16 cellular contexts compared by ENCODE assay signal in genomic region chr12:29043069-29043468, GRCh38.
A peak's percentile ranks its signal among the peaks of the same experiment; 100 is the strongest.
DNase-seq lines count a peak whose midpoint lies in the region; TF ChIP-seq lines count a peak whose summit lies in the region.
"Had no signal": no experiment of that assay in that cellular context is flagged by ENCODE, and none has a peak within 500 bp of the region (broad histone marks: within the 10 kb centered on the region; RNA-seq: fewer than 3 reads in every experiment).

No MANE protein-coding gene starts in this region.

- H3K4me1 ChIP-seq in ACC112 (ENCODE audit: control insufficient read depth, insufficient read depth, low read length, unreplicated experiment): peaks cover 22% of the 10 kb centered on the region

- no peaks in the 10 kb centered on the region for H3K9me3 Mint-ChIP-seq in activated T-helper 2 cell treated with anti-CD3 and anti-CD28 coated beads, Interferon-gamma antibody, Interleukin-2, Interleukin-4, amounts not matched to agents 10 μg/mL and 5 μg/mL and 100 μg/mL, durations not matched to agents 14 hours and 24 hours and 36 hours
- H3K9me3 Mint-ChIP-seq: activated T-helper 1 cell treated with anti-CD3 and anti-CD28 coated beads, Interleukin-12 subunit alpha, Interleukin-12 subunit beta, Interleukin-2, Interleukin-4 antibody, amounts not matched to agents 30 ng/mL and 10 ng/mL and 1 ng/mL, durations not matched to agents 14 hours and 24 hours and 36 hours; dendritic cell treated with granulocyte-macrophage colony-stimulating factor and Interleukin-4, amounts not matched to agents 40 ng/mL and 50 ng/mL, for 4 days had no signal

- no peak overlapping the region for H3K4me3 Mint-ChIP-seq in activated T-helper 2 cell treated with anti-CD3 and anti-CD28 coated beads, Interferon-gamma antibody, Interleukin-2, Interleukin-4, amounts not matched to agents 10 μg/mL and 5 μg/mL and 100 μg/mL, durations not matched to agents 14 hours and 24 hours and 36 hours (ENCODE audit: low read depth)
- H3K4me3 Mint-ChIP-seq: activated CD4-positive, alpha-beta T cell treated with anti-CD3 and anti-CD28 coated beads for 36 hours; activated T-helper 1 cell treated with anti-CD3 and anti-CD28 coated beads, Interleukin-12 subunit alpha, Interleukin-12 subunit beta, Interleukin-2, Interleukin-4 antibody, amounts not matched to agents 30 ng/mL and 10 ng/mL and 1 ng/mL, durations not matched to agents 14 hours and 24 hours and 36 hours; CD14-positive monocyte; dendritic cell treated with granulocyte-macrophage colony-stimulating factor and Interleukin-4, amounts not matched to agents 40 ng/mL and 50 ng/mL, for 4 days had no signal

- intact Hi-C loops in activated T-helper 2 cell treated with anti-CD3 and anti-CD28 coated beads, Interferon-gamma antibody, Interleukin-2, Interleukin-4, amounts not matched to agents 10 μg/mL and 5 μg/mL and 100 μg/mL, durations not matched to agents 14 hours and 24 hours and 36 hours (cut with micrococcal nuclease): no loop called here

- no peaks in the 10 kb centered on the region for H3K27me3 ChIP-seq in ACC112 (ENCODE audit: insufficient read depth, low read length)
- no peaks in the 10 kb centered on the region for H3K27me3 ChIP-seq in brain microvascular endothelial cell (replicated peaks)

- no peaks in the 10 kb centered on the region for H3K79me2 ChIP-seq in ACC112 (ENCODE audit: control insufficient read depth, insufficient read depth, low read length, unreplicated experiment)

- H3K4me1 Mint-ChIP-seq in activated T-helper 2 cell treated with anti-CD3 and anti-CD28 coated beads, Interferon-gamma antibody, Interleukin-2, Interleukin-4, amounts not matched to agents 10 μg/mL and 5 μg/mL and 100 μg/mL, durations not matched to agents 14 hours and 24 hours and 36 hours (ENCODE audit: low read depth): no peaks in the 10 kb centered on the region
- H3K4me1 Mint-ChIP-seq: activated CD4-positive, alpha-beta T cell treated with anti-CD3 and anti-CD28 coated beads for 36 hours; CD14-positive monocyte had no signal

- H2AFZ ChIP-seq in ACC112 (ENCODE audit: low read length, unreplicated experiment): no peak overlapping the region

- H3K36me3 ChIP-seq in ACC112 (ENCODE audit: insufficient read depth, low read length) (no peaks in the 10 kb centered on the region), brain microvascular endothelial cell (replicated peaks) (no peaks in the 10 kb centered on the region)

- DNase-seq in HCEC 1CT (peak; percentile 79), brain microvascular endothelial cell (no peak), foreskin melanocyte (peak; percentile 40), NCI-H1436 (lab: John Stamatoyannopoulos, UW) (no peak), GM13976 (ENCODE audit: low spot score) (no peak), NCI-H345 treated with DMSO at 0.1 percent for 48 hours (lab: John Stamatoyannopoulos, UW; ENCODE audit: unreplicated experiment) (no peak)
- DNase-seq in activated T-helper 2 cell treated with anti-CD3 and anti-CD28 coated beads, Interferon-gamma antibody, Interleukin-2, Interleukin-4, amounts not matched to agents 10 μg/mL and 5 μg/mL and 100 μg/mL, durations not matched to agents 14 hours and 24 hours and 36 hours (ENCODE audit: low spot score): no peak
- DNase-seq: activated CD4-positive, alpha-beta T cell treated with anti-CD3 and anti-CD28 coated beads for 36 hours; NCI-H1092 treated with DMSO at 0.1 percent for 48 hours; NCI-H2107; NCI-H510A treated with DMSO at 0.1 percent for 48 hours; stimulated activated CD4-positive, alpha-beta T cell treated with anti-CD3 and anti-CD28 coated beads, Interleukin-12 subunit alpha, Interleukin-12 subunit beta, amount 100 ng/mL, for 4 hours had no signal

- H3K27ac ChIP-seq in ACC112 (ENCODE audit: low read depth, low read length) (peak overlapping the region; percentile 24; the same call in 1 of the 2 replicates), brain microvascular endothelial cell (peak overlapping the region; percentile 26)

- in situ Hi-C loops in brain microvascular endothelial cell (cut with HindIII; ENCODE audit: low pct_ligation_motif_present, low sequenced_read_pairs) (no loop called here), GM13976 (cut with MboI; ENCODE audit: low sequenced_read_pairs, unreplicated experiment) (no loop called here)

- H3K27me3 Mint-ChIP-seq in activated T-helper 2 cell treated with anti-CD3 and anti-CD28 coated beads, Interferon-gamma antibody, Interleukin-2, Interleukin-4, amounts not matched to agents 10 μg/mL and 5 μg/mL and 100 μg/mL, durations not matched to agents 14 hours and 24 hours and 36 hours (ENCODE audit: low read depth): peaks cover 6% of the 10 kb centered on the region
- H3K27me3 Mint-ChIP-seq: dendritic cell treated with granulocyte-macrophage colony-stimulating factor and Interleukin-4, amounts not matched to agents 40 ng/mL and 50 ng/mL, for 4 days had no signal

- H3K4me3 ChIP-seq in ACC112 (ENCODE audit: low read depth, low read length) (no peak overlapping the region), brain microvascular endothelial cell (ENCODE audit: low read depth, low read length) (no peak overlapping the region)

- TF ChIP-seq CTCF in brain microvascular endothelial cell (IDR thresholded peaks at IDR 0.05; ENCODE audit: low read depth, low read length, missing control alignments) (no peak), GM13976 (IDR thresholded peaks at IDR 0.05; ENCODE audit: borderline replicate concordance, control extremely low read depth, extremely low read depth, insufficient read depth, missing control alignments) (no peak)

- no peaks in the 10 kb centered on the region for H3K36me3 Mint-ChIP-seq in activated T-helper 2 cell treated with anti-CD3 and anti-CD28 coated beads, Interferon-gamma antibody, Interleukin-2, Interleukin-4, amounts not matched to agents 10 μg/mL and 5 μg/mL and 100 μg/mL, durations not matched to agents 14 hours and 24 hours and 36 hours (ENCODE audit: low read depth)
- H3K36me3 Mint-ChIP-seq: CD14-positive monocyte had no signal

- no peak overlapping the region for H3K27ac Mint-ChIP-seq in activated T-helper 2 cell treated with anti-CD3 and anti-CD28 coated beads, Interferon-gamma antibody, Interleukin-2, Interleukin-4, amounts not matched to agents 10 μg/mL and 5 μg/mL and 100 μg/mL, durations not matched to agents 14 hours and 24 hours and 36 hours
- H3K27ac Mint-ChIP-seq: activated CD4-positive, alpha-beta T cell treated with anti-CD3 and anti-CD28 coated beads for 36 hours; activated T-helper 1 cell treated with anti-CD3 and anti-CD28 coated beads, Interleukin-12 subunit alpha, Interleukin-12 subunit beta, Interleukin-2, Interleukin-4 antibody, amounts not matched to agents 30 ng/mL and 10 ng/mL and 1 ng/mL, durations not matched to agents 14 hours and 24 hours and 36 hours; CD14-positive monocyte; dendritic cell treated with granulocyte-macrophage colony-stimulating factor and Interleukin-4, amounts not matched to agents 40 ng/mL and 50 ng/mL, for 4 days had no signal

Comparison
In these comparisons a context has a peak if more than half of its experiments do, and no peak if none do; other contexts are left out.
1. DNase-seq: peak in HCEC 1CT (single experiment) and foreskin melanocyte (single experiment); none in brain microvascular endothelial cell (single experiment), activated T-helper 2 cell treated with anti-CD3 and anti-CD28 coated beads, Interferon-gamma antibody, Interleukin-2, Interleukin-4, amounts not matched to agents 10 μg/mL and 5 μg/mL and 100 μg/mL, durations not matched to agents 14 hours and 24 hours and 36 hours (single experiment), NCI-H1436 (single experiment), GM13976 (single experiment) and NCI-H345 treated with DMSO at 0.1 percent for 48 hours (single experiment).